23 cellular contexts compared by ENCODE assay signal in the genomic region with DNA sequence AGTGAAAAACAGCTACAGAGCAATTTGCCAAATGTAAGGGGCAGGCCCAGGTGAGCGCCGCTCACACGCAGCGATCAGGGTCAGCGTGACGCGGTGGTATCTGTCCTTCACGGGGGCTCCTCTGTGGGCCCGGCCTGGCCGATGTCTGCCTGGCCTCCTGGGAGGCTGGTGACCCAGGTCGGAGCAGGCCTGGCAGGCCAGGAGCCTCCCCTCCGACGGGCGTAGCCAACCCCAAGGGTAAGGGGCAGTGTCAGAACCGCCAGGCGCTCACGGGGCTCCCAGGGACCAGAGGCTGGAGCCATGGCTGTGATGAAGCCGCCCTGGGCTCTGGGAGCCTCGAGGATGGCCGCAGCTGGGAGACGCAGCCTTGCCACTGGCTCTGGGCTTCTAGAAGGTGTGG.
A peak's percentile ranks its signal among the peaks of the same experiment; 100 is the strongest.
DNase-seq lines count a peak whose midpoint lies in the region; ATAC-seq and TF ChIP-seq lines count a peak whose summit lies in the region.
"Had no signal": no experiment of that assay in that cellular context is flagged by ENCODE, and none has a peak within 500 bp of the region (broad histone marks: within the 10 kb centered on the region; RNA-seq: fewer than 3 reads in every experiment).

No MANE protein-coding gene starts in this region.

- no peaks in the 10 kb centered on the region for H3K36me3 Mint-ChIP-seq in natural killer cell
- H3K36me3 Mint-ChIP-seq: CD14-positive monocyte had no signal

- no peak overlapping the region for H3K4me2 ChIP-seq in mesendoderm (ENCODE audit: low read length)

- no peak overlapping the region for H2BK120ac ChIP-seq in mesendoderm (ENCODE audit: low read depth, low read length)

- no peaks in the 10 kb centered on the region for H3K36me3 ChIP-seq in mesendoderm (ENCODE audit: control insufficient read depth, insufficient read depth, low read length)
- H3K36me3 ChIP-seq in sigmoid colon = no peaks in the 10 kb centered on the region
- H3K36me3 ChIP-seq in mucosa of descending colon (ENCODE audit: low read depth) = no peaks in the 10 kb centered on the region
- H3K36me3 ChIP-seq: cardiac muscle cell had no signal

- H3K4ac ChIP-seq in mesendoderm (ENCODE audit: low read depth, low read length) = no peak overlapping the region

- peak overlapping the region; percentile 25 for H3K56ac ChIP-seq in mesendoderm (ENCODE audit: low read length)

- TF ChIP-seq POLR2A in sigmoid colon (IDR thresholded peaks at IDR 0.05) = no peak

- no peaks in the 10 kb centered on the region for H3K27me3 Mint-ChIP-seq in natural killer cell (ENCODE audit: low read depth in 2 of 2)
- H3K27me3 Mint-ChIP-seq: activated B cell treated with CpG ODN at 0.5 μM for 24 hours; activated CD8-positive, alpha-beta T cell treated with anti-CD3 and anti-CD28 coated beads for 36 hours had no signal

- H3K9ac ChIP-seq in mesendoderm (ENCODE audit: low read length) = no peak overlapping the region

- H3K27me3 ChIP-seq in right cardiac atrium (ENCODE audit: control insufficient read depth, insufficient read depth) = no peaks in the 10 kb centered on the region
- no peaks in the 10 kb centered on the region for H3K27me3 ChIP-seq in mesendoderm (ENCODE audit: insufficient read depth, low read length, poor library complexity)
- H3K27me3 ChIP-seq in sigmoid colon = no peaks in the 10 kb centered on the region
- H3K27me3 ChIP-seq: cardiac muscle cell had no signal

- H3K4me1 ChIP-seq in right cardiac atrium (ENCODE audit: control insufficient read depth, insufficient read depth, low read length) (peaks cover 10% of the 10 kb centered on the region), mesendoderm (ENCODE audit: control insufficient read depth, low read depth, low read length) (no peaks in the 10 kb centered on the region), sigmoid colon (peaks cover 0 to 87% (median 67%) of the 10 kb centered on the region in 4 donors), mucosa of descending colon (ENCODE audit: low read depth) (peaks cover 13% of the 10 kb centered on the region)

- TF ChIP-seq CTCF in sigmoid colon (IDR thresholded peaks at IDR 0.05) (no peak), mucosa of descending colon (IDR thresholded peaks at IDR 0.05) (no peak), natural killer cell (IDR thresholded peaks at IDR 0.05) (no peak)

- TF ChIP-seq EP300 in sigmoid colon (IDR thresholded peaks at IDR 0.05) = no peak

- no peak overlapping the region for H4K8ac ChIP-seq in mesendoderm (ENCODE audit: low read depth, low read length)

- DNase-seq in right cardiac atrium (no peak), Right ventricle myocardium superior (no peak), mesendoderm (no peak), sigmoid colon (no peak), UCSD-AML1 (lab: John Stamatoyannopoulos, UW; ENCODE audit: unreplicated experiment) (no peak), mucosa of descending colon (no peak), natural killer cell (no peak)
- DNase-seq: ACHN; activated B cell treated with CpG ODN at 0.5 μM for 24 hours; activated effector memory CD4-positive, alpha-beta T cell treated with anti-CD3 and anti-CD28 coated beads, Interleukin-2, amount 50 U/mL, for 16 hours; activated T-cell treated with anti-CD3 and anti-CD28 coated beads for 4 hours; islet precursor cell; NCI-H187 treated with DMSO at 0.1 percent for 48 hours; NCI-H226; NCI-H774; stimulated activated CD4-positive, alpha-beta T cell treated with anti-CD3 and anti-CD28 coated beads, Interleukin-1b, Interleukin-23, amount 100 ng/mL, for 48 hours; T1000 had no signal

- intact Hi-C loops in right cardiac atrium (cut with DNase I) (loop anchor here in 1 of 4 donors (10.0 kb wide), 1 partner anchor 124 kb away; the partner anchor contains the start of gene FAAP20), Right ventricle myocardium superior (cut with DNase I) (loop anchor here (5.0 kb wide), 1 partner anchor 87 kb away; no protein-coding TSS in a partner anchor), sigmoid colon (cut with DNase I) (no loop called here), mucosa of descending colon (cut with DNase I, micrococcal nuclease) (loop anchor here in 1 of 2 donors (10.0 kb wide), 1 partner anchor 114 kb away; no protein-coding TSS in a partner anchor), natural killer cell (cut with micrococcal nuclease) (no loop called here)

- no peak overlapping the region for H3K4me3 Mint-ChIP-seq in natural killer cell
- H3K4me3 Mint-ChIP-seq: activated B cell treated with CpG ODN at 0.5 μM for 24 hours; activated CD8-positive, alpha-beta T cell treated with anti-CD3 and anti-CD28 coated beads for 36 hours; CD14-positive monocyte had no signal

- H4K5ac ChIP-seq in mesendoderm (ENCODE audit: low read length) = no peak overlapping the region

- 70% methylated on average over 21 of the region's 21 CpGs for WGBS in right cardiac atrium
- no CpG with 5 or more reads among the region's 21 CpGs for WGBS in mesendoderm (ENCODE audit: extremely low coverage, insufficient coverage, low lambda C conversion rate)
- 85 to 87% methylated on average over 21 of the region's 21 CpGs for WGBS in sigmoid colon, 2 donors

- H3K79me1 ChIP-seq in mesendoderm (ENCODE audit: low read length) = no peaks in the 10 kb centered on the region

- H3K23ac ChIP-seq in mesendoderm (ENCODE audit: low read length) = no peak overlapping the region

- H3K9me3 ChIP-seq in right cardiac atrium (ENCODE audit: control insufficient read depth, low read length) (no peaks in the 10 kb centered on the region), sigmoid colon (no peaks in the 10 kb centered on the region), mucosa of descending colon (no peaks in the 10 kb centered on the region)

- H3K27ac ChIP-seq in right cardiac atrium (ENCODE audit: low read length) (peak overlapping the region; percentile 8), mesendoderm (ENCODE audit: low read depth, low read length) (no peak overlapping the region), sigmoid colon (peak overlapping the region in 3 of 4 donors; percentile 89 to 93 (median 91))
- H3K27ac ChIP-seq: cardiac muscle cell, epithelial cell of prostate had no signal

- H3K79me2 ChIP-seq in mesendoderm (ENCODE audit: control insufficient read depth, insufficient read depth, low read length) = no peaks in the 10 kb centered on the region

- no peak overlapping the region for H3K27ac Mint-ChIP-seq in natural killer cell
- H3K27ac Mint-ChIP-seq: activated B cell treated with CpG ODN at 0.5 μM for 24 hours; activated CD8-positive, alpha-beta T cell treated with anti-CD3 and anti-CD28 coated beads for 36 hours; CD14-positive monocyte had no signal

- no peak overlapping the region for H2BK15ac ChIP-seq in mesendoderm (replicated peaks; ENCODE audit: low read depth)

- no peaks in the 10 kb centered on the region for H3K9me3 Mint-ChIP-seq in natural killer cell
- H3K9me3 Mint-ChIP-seq: activated B cell treated with CpG ODN at 0.5 μM for 24 hours; activated CD8-positive, alpha-beta T cell treated with anti-CD3 and anti-CD28 coated beads for 36 hours had no signal

- H3K4me3 ChIP-seq in right cardiac atrium (ENCODE audit: low read length) (no peak overlapping the region), mesendoderm (ENCODE audit: low read length) (no peak overlapping the region), sigmoid colon (no peak overlapping the region), mucosa of descending colon (no peak overlapping the region)
- H3K4me3 ChIP-seq: cardiac muscle cell, lung had no signal

- H3K18ac ChIP-seq in mesendoderm (ENCODE audit: low read length) = no peak overlapping the region

- H2BK5ac ChIP-seq in mesendoderm (ENCODE audit: low read length) = no peak overlapping the region

- ATAC-seq in right cardiac atrium (no peak), Right ventricle myocardium superior (ENCODE audit: poor library complexity) (no peak), HG02840 (IDR thresholded peaks at IDR 0.05; ENCODE audit: low FRiP score, unreplicated experiment) (no peak), mucosa of descending colon (no peak), natural killer cell (no peak)
- ATAC-seq: activated CD8-positive, alpha-beta T cell treated with anti-CD3 and anti-CD28 coated beads for 36 hours had no signal

- no peak overlapping the region for H2AK5ac ChIP-seq in mesendoderm (ENCODE audit: low read length)

- peaks cover 0 to 10% of the 10 kb centered on the region in 2 donors for H3K4me1 Mint-ChIP-seq in natural killer cell
- H3K4me1 Mint-ChIP-seq: CD14-positive monocyte had no signal
